2 cellular contexts compared by ENCODE assay signal in genomic region chr5:37844004-37844403, GRCh38.
TF ChIP-seq lines count a peak whose summit lies in the region.

No MANE protein-coding gene starts in this region.

TF ChIP-seq in SK-N-SH, 30 proteins besides CTCF, POLR2A, EP300 and RAD21 (continued from another document):
- no peak for TF ChIP-seq NRF1 (IDR thresholded peaks at IDR 0.05; ENCODE audit: low read depth, low read length)

TF ChIP-seq in SK-N-SH treated with all-trans-retinoic acid at 6 μM for 48 hours, 23 proteins besides CTCF, POLR2A, EP300 and RAD21 (continued from another document):
- no peak for TF ChIP-seq CSRNP3 (CRISPR knock-in tag; IDR thresholded peaks at IDR 0.05)
- TF ChIP-seq SNAI2 (CRISPR knock-in tag; IDR thresholded peaks at IDR 0.05), result no peak
- no peak for TF ChIP-seq ZNF565 (CRISPR knock-in tag; conservative IDR thresholded peaks at IDR 0.05; ENCODE audit: low read depth)
- TF ChIP-seq, protein P1, sequence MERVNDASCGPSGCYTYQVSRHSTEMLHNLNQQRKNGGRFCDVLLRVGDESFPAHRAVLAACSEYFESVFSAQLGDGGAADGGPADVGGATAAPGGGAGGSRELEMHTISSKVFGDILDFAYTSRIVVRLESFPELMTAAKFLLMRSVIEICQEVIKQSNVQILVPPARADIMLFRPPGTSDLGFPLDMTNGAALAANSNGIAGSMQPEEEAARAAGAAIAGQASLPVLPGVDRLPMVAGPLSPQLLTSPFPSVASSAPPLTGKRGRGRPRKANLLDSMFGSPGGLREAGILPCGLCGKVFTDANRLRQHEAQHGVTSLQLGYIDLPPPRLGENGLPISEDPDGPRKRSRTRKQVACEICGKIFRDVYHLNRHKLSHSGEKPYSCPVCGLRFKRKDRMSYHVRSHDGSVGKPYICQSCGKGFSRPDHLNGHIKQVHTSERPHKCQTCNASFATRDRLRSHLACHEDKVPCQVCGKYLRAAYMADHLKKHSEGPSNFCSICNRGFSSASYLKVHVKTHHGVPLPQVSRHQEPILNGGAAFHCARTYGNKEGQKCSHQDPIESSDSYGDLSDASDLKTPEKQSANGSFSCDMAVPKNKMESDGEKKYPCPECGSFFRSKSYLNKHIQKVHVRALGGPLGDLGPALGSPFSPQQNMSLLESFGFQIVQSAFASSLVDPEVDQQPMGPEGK (CRISPR knock-in tag; IDR thresholded peaks at IDR 0.05; ENCODE audit: borderline replicate concordance), result no peak
TF ChIP-seq in SK-N-SH treated with all-trans-retinoic acid at 6 μM for 48 hours: peak in this region for 0.
